21 cellular contexts compared by ENCODE assay signal in genomic region chr10:21985541-21985940, GRCh38.
"Had no signal": no experiment of that assay in that cellular context is flagged by ENCODE, and none has a peak within 500 bp of the region (broad histone marks: within the 10 kb centered on the region; RNA-seq: fewer than 3 reads in every experiment).

No MANE protein-coding gene starts in this region.

- H3K4me1 ChIP-seq: colonic mucosa, left lung had no signal

- H3K27ac Mint-ChIP-seq: activated naive CD4-positive, alpha-beta T cell treated with anti-CD3 and anti-CD28 coated beads, Interleukin-2, amount 50 U/mL, for 72 hours; natural killer cell; progenitor cell of endocrine pancreas; type B pancreatic cell had no signal

- H3K27me3 ChIP-seq: cardiac muscle cell, colonic mucosa, heart left ventricle, left lung had no signal

- ATAC-seq: activated naive CD4-positive, alpha-beta T cell treated with anti-CD3 and anti-CD28 coated beads, Interleukin-2, amount 50 U/mL, for 72 hours; activated T-cell treated with anti-CD3 and anti-CD28 coated beads, Interleukin-2, amount 50 U/mL, for 4 hours; heart left ventricle; left lung; mucosa of descending colon; natural killer cell; right cardiac atrium had no signal

- H3K4me3 ChIP-seq: cardiac muscle cell, colonic mucosa, heart left ventricle, left lung, mucosa of descending colon, smooth muscle cell had no signal

- H3K27me3 Mint-ChIP-seq: progenitor cell of endocrine pancreas, type B pancreatic cell had no signal

- FAIRE-seq: islet of Langerhans had no signal

- H3K36me3 Mint-ChIP-seq: natural killer cell had no signal

- H3K9me3 Mint-ChIP-seq: natural killer cell, type B pancreatic cell had no signal

- H3K4me2 ChIP-seq: smooth muscle cell had no signal

- H3K36me3 ChIP-seq: cardiac muscle cell, colonic mucosa, heart left ventricle, left lung had no signal

- H3K9me3 ChIP-seq: colonic mucosa had no signal

- H3K27ac ChIP-seq: cardiac muscle cell, colonic mucosa, heart left ventricle, left lung had no signal

- H3K4me3 Mint-ChIP-seq: activated T-cell treated with anti-CD3 and anti-CD28 coated beads, Interleukin-2, amount 50 U/mL, for 4 hours; natural killer cell; type B pancreatic cell had no signal

- DNase-seq: activated CD4-positive, alpha-beta T cell treated with anti-CD3 and anti-CD28 coated beads, Interleukin-2, amount 50 U/mL, for 48 hours; activated CD4-positive, CD25-positive, alpha-beta regulatory T cell treated with anti-CD3 and anti-CD28 coated beads, Interleukin-2, amount 50 U/mL, for 72 hours; activated effector memory CD4-positive, alpha-beta T cell treated with anti-CD3 and anti-CD28 coated beads, Interleukin-2, amount 50 U/mL, for 16 hours; activated T-cell treated with anti-CD3 and anti-CD28 coated beads, Interleukin-2, amount 50 U/mL, for 4 hours; colonic mucosa; effector CD4-positive, alpha-beta T cell; foreskin melanocyte; heart left ventricle; mucosa of descending colon; natural killer cell; nucleus accumbens; right cardiac atrium; stimulated activated naive CD4-positive, alpha-beta T cell; SW 1271 had no signal
